ENCODE assay signal across 8 cellular contexts in the genomic region with DNA sequence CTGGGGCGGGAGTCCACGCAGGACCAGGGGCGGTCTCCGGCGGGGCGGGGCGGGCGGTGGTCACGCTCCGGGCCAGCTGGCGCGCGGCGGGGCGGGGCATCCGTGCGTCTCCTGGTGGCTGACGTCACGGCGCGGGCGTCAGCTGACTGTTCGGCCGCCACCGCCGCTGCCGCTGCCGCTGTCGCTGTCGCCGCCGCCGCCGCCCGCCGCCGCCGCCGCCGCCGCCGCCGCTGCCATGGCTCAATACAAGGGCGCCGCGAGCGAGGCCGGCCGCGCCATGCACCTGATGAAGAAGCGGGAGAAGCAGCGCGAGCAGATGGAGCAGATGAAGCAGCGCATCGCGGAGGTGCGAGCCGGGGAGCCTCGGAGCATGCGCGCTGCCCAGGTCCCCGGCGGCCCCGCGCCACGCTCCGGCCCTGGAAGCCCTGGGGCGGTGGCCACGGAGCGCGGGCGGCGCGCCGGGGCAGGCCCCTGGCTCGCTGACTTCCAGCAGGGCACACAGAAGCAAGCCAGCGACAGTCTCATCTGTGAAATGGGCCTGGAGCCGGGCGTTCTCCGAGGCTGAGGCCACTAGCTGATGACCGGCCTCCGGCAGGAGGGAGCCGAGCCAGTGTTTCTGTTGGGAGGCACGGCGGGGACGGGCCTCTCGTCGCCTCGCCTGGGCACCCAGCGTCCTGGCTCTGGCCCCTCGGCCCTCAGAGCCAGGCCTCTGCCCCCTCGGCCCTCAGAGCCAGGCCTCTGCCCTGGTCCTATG. TPM values are rescaled to one million over a fixed set of nuclear protein-coding genes. Genes with fewer than 3 reads are reported as not detected.
DNase-seq lines count a peak whose midpoint lies in the region; ATAC-seq lines count a peak whose summit lies in the region.

A gene with protein sequence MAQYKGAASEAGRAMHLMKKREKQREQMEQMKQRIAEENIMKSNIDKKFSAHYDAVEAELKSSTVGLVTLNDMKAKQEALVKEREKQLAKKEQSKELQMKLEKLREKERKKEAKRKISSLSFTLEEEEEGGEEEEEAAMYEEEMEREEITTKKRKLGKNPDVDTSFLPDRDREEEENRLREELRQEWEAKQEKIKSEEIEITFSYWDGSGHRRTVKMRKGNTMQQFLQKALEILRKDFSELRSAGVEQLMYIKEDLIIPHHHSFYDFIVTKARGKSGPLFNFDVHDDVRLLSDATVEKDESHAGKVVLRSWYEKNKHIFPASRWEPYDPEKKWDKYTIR (plus strand): TSS at position 141 of the 754 bp plus-strand sequence. CDS start 95 bp downstream, at position 236.

- H3K27me3 ChIP-seq in esophagus (ENCODE audit: control insufficient read depth in 1 of 2, insufficient read depth in 2 of 2, low read length in 2 of 2) (no peaks in the 10 kb centered on the region), muscle layer of colon (ENCODE audit: control insufficient read depth in 1 of 2, insufficient read depth in 2 of 2, low read length in 2 of 2) (peaks cover 0 to 5% of the 10 kb centered on the region in 2 donors)

- DNase-seq in AG08396 (ENCODE audit: low spot score) (peak; percentile 91), NOMO-1 treated with DMSO at 0.1 percent for 48 hours (lab: John Stamatoyannopoulos, UW; ENCODE audit: unreplicated experiment) (peak; percentile 34)
- peak; percentile 56 for DNase-seq in activated T-cell treated with anti-CD3 and anti-CD28 coated beads, Interleukin-2, amount 50 U/mL, for 4 hours
- peak; percentile 24 to 65 (median 46) for DNase-seq in stimulated activated naive CD4-positive, alpha-beta T cell (lab: John Stamatoyannopoulos, UW)

- H3K4me3 ChIP-seq in esophagus (ENCODE audit: low read depth in 1 of 2, low read length in 2 of 2), result peak within 1 kb of the TSS; percentile 42 to 66
- peak within 1 kb of the TSS; percentile 41 to 47 for H3K4me3 ChIP-seq in muscle layer of colon (ENCODE audit: low read depth in 1 of 2, low read length in 2 of 2)

- ATAC-seq in GM18907 (IDR thresholded peaks at IDR 0.05; ENCODE audit: unreplicated experiment), result peak; percentile 57
- peak; percentile 85 for ATAC-seq in HG03175 (IDR thresholded peaks at IDR 0.05; ENCODE audit: unreplicated experiment)
- ATAC-seq in activated T-cell treated with anti-CD3 and anti-CD28 coated beads, Interleukin-2, amount 50 U/mL, for 4 hours, result peak; percentile 88 to 89

- 1 to 27% methylated on average over 34 to 92 of the region's 92 CpGs for WGBS in esophagus, 2 donors

- H3K9me3 Mint-ChIP-seq in activated T-cell treated with anti-CD3 and anti-CD28 coated beads, Interleukin-2, amount 50 U/mL, for 4 hours, result no peaks in the 10 kb centered on the region

- H3K36me3 ChIP-seq in esophagus (ENCODE audit: control insufficient read depth in 2 of 2, insufficient read depth in 2 of 2, low read length in 1 of 2) (peaks cover 0 to 20% of the 10 kb centered on the region in 2 donors), muscle layer of colon (ENCODE audit: insufficient read depth, low read length) (peaks cover 31% of the 10 kb centered on the region)

- no peaks in the 10 kb centered on the region for H3K27me3 Mint-ChIP-seq in activated T-cell treated with anti-CD3 and anti-CD28 coated beads, Interleukin-2, amount 50 U/mL, for 4 hours (ENCODE audit: low read depth)

- H3K9ac ChIP-seq in muscle layer of colon (ENCODE audit: low read length), result peak within 1 kb of the TSS; percentile 39

- peaks cover 5% of the 10 kb centered on the region for H3K36me3 Mint-ChIP-seq in activated T-cell treated with anti-CD3 and anti-CD28 coated beads, Interleukin-2, amount 50 U/mL, for 4 hours (ENCODE audit: insufficient read depth)

- H3K9me3 ChIP-seq in esophagus (ENCODE audit: control insufficient read depth in 2 of 2, insufficient read depth in 1 of 2, low read depth in 1 of 2, low read length in 1 of 2), result no peaks in the 10 kb centered on the region
- no peaks in the 10 kb centered on the region for H3K9me3 ChIP-seq in muscle layer of colon (ENCODE audit: low read length)

- H3K27ac ChIP-seq in esophagus (ENCODE audit: low read depth in 2 of 2, low read length in 1 of 2) (peak within 1 kb of the TSS; percentile 78 to 89), muscle layer of colon (ENCODE audit: low read depth, low read length) (peak within 1 kb of the TSS; percentile 63)

- peaks cover 7 to 8% of the 10 kb centered on the region in 2 donors for H3K4me1 ChIP-seq in esophagus (ENCODE audit: control insufficient read depth in 2 of 2, insufficient read depth in 2 of 2, low read length in 1 of 2)
- peaks cover 10% of the 10 kb centered on the region for H3K4me1 ChIP-seq in muscle layer of colon (ENCODE audit: insufficient read depth, low read length)

- peaks cover 17% of the 10 kb centered on the region for H3K4me1 Mint-ChIP-seq in activated T-cell treated with anti-CD3 and anti-CD28 coated beads, Interleukin-2, amount 50 U/mL, for 4 hours (ENCODE audit: low read depth)

- H3K4me3 Mint-ChIP-seq in activated T-cell treated with anti-CD3 and anti-CD28 coated beads, Interleukin-2, amount 50 U/mL, for 4 hours, result peak within 1 kb of the TSS; percentile 70

RNA-seq across cellular contexts. Expression of the gene that starts here (rescaled TPM):
- 10 to 100 TPM; 60.2 to 61.9 (median 61.6) TPM for total RNA-seq in activated T-cell treated with anti-CD3 and anti-CD28 coated beads, Interleukin-2, amount 50 U/mL, for 4 hours
- polyA plus RNA-seq in esophagus, result 10 to 100 TPM; 37.5 to 46.6 TPM

Comparison
In these comparisons a context has a peak if more than half of its experiments do, and no peak if none do; other contexts are left out.
1. Peak in every context shown above with its lines: DNase-seq, ATAC-seq, H3K4me3 ChIP-seq and H3K27ac ChIP-seq.
2. DNase-seq: peak in every context shown above with its lines; median percentile 91 in AG08396; 56 in activated T-cell treated with anti-CD3 and anti-CD28 coated beads, Interleukin-2, amount 50 U/mL, for 4 hours; 46 in stimulated activated naive CD4-positive, alpha-beta T cell; 34 in NOMO-1 treated with DMSO at 0.1 percent for 48 hours.